In the genomic region with DNA sequence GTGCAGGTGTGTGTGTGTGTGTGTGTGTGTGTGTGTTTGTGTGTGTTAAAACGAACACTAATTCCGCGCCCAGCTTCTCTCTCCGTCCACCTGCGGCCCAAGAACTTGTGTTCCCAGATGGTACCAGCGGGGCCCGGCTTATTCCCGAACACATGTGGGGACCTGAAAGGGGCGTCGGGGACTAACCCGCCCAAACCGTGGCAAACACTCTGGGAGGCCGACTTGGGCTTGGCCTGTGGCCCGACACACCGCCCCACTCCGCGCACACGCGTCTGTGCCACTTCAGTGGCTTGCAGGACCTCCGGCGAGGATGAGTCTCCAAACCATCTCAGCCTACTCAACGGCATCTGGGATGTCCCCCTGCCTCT, we compare ENCODE assay signal across 3 cellular contexts.
TF ChIP-seq lines count a peak whose summit lies in the region.

No MANE protein-coding gene starts in this region.

TF ChIP-seq in A549, 52 proteins besides CTCF, POLR2A, EP300 and RAD21:
- TF ChIP-seq TFCP2L1 (CRISPR knock-in tag; IDR thresholded peaks at IDR 0.05) = no peak
- TF ChIP-seq NFE2L2 (conservative IDR thresholded peaks at IDR 0.05; ENCODE audit: low read length) = no peak
- TF ChIP-seq HOXA7 (CRISPR knock-in tag; IDR thresholded peaks at IDR 0.05) = no peak
- TF ChIP-seq FOSB (CRISPR knock-in tag; IDR thresholded peaks at IDR 0.05) = no peak
- TF ChIP-seq CHD2 (IDR thresholded peaks at IDR 0.05; ENCODE audit: low read length, partially characterized antibody) = no peak
- no peak for TF ChIP-seq RARB (CRISPR knock-in tag; IDR thresholded peaks at IDR 0.05)
- TF ChIP-seq EHMT2 (IDR thresholded peaks at IDR 0.05; ENCODE audit: low read depth) = no peak
- no peak for TF ChIP-seq HDAC2 (IDR thresholded peaks at IDR 0.05)
- no peak for TF ChIP-seq CHD4 (IDR thresholded peaks at IDR 0.05; ENCODE audit: borderline replicate concordance)
- TF ChIP-seq ZFP36 (IDR thresholded peaks at IDR 0.05; ENCODE audit: borderline replicate concordance, partially characterized antibody) = no peak

TF ChIP-seq in IMR-90, 13 proteins besides CTCF, POLR2A, EP300 and RAD21:
- TF ChIP-seq, protein P1, sequence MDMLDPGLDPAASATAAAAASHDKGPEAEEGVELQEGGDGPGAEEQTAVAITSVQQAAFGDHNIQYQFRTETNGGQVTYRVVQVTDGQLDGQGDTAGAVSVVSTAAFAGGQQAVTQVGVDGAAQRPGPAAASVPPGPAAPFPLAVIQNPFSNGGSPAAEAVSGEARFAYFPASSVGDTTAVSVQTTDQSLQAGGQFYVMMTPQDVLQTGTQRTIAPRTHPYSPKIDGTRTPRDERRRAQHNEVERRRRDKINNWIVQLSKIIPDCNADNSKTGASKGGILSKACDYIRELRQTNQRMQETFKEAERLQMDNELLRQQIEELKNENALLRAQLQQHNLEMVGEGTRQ (IDR thresholded peaks at IDR 0.05; ENCODE audit: low read depth, low read length) = no peak

TF ChIP-seq in endothelial cell of umbilical vein, 7 proteins besides CTCF, POLR2A, EP300 and RAD21:
- TF ChIP-seq, protein P2, sequence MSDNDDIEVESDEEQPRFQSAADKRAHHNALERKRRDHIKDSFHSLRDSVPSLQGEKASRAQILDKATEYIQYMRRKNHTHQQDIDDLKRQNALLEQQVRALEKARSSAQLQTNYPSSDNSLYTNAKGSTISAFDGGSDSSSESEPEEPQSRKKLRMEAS (IDR thresholded peaks at IDR 0.05; ENCODE audit: insufficient read depth, insufficient read length) = no peak
- no peak for TF ChIP-seq GATA2 (IDR thresholded peaks at IDR 0.05; ENCODE audit: insufficient read depth, insufficient read length, low read depth, low read length)
- no peak for TF ChIP-seq JUN (IDR thresholded peaks at IDR 0.05; ENCODE audit: borderline replicate concordance, insufficient read depth, insufficient read length, low read depth)
- TF ChIP-seq POLR2AphosphoS5 (IDR thresholded peaks at IDR 0.05; ENCODE audit: insufficient read depth, low read depth, low read length) = no peak
- TF ChIP-seq EZH2 (IDR thresholded peaks at IDR 0.05; ENCODE audit: borderline replicate concordance, low read depth, low read length, severe bottlenecking) = no peak
- peak; percentile 44 for TF ChIP-seq MYC (IDR thresholded peaks at IDR 0.05; ENCODE audit: low read depth, low read length)
- no peak for TF ChIP-seq FOS (IDR thresholded peaks at IDR 0.05; ENCODE audit: borderline replicate concordance, insufficient read depth, low read length)
